Comparison of ENCODE assay signal across 12 cellular contexts in the genomic region with DNA sequence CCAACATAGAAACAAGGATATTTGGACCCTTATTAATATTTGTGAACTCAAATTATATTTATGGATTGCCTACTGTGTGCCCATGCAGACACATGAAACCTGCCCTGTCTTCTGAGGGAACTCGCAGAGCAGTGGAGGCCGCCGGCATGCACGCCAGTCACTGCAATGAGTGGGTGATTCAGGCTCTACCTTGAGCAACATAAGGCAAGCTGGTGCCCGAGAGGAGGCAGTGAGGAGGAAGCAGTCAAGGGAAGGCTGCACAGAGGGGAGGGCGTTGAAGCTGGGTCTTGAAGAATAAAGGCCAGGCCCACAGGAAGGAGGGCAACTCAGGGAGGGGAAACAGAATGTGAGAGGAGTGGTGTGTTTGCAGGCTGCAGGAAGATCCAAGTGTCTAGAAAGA. TPM values are rescaled to one million over a fixed set of nuclear protein-coding genes. Genes with fewer than 3 reads are reported as not detected.
DNase-seq lines count a peak whose midpoint lies in the region; ATAC-seq and TF ChIP-seq lines count a peak whose summit lies in the region.
"Had no signal": no experiment of that assay in that cellular context is flagged by ENCODE, and none has a peak within 500 bp of the region (broad histone marks: within the 10 kb centered on the region; RNA-seq: fewer than 3 reads in every experiment).

No MANE protein-coding gene starts in this region.

- H2BK120ac ChIP-seq in H9 (ENCODE audit: low read depth, low read length, poor library complexity, severe bottlenecking) = no peak overlapping the region

- H3T11ph ChIP-seq in H9 (ENCODE audit: low read length) = no peak overlapping the region

- H3K18ac ChIP-seq in H9 (ENCODE audit: insufficient read length, low read depth, low read length) = peak overlapping the region; percentile 11

- no peaks in the 10 kb centered on the region for H3K79me1 ChIP-seq in H9 (ENCODE audit: insufficient read depth, low read depth, low read length, poor library complexity, severe bottlenecking)

- H3K23me2 ChIP-seq in H9 (ENCODE audit: insufficient read length, low read depth, low read length, poor library complexity, severe bottlenecking) = no peaks in the 10 kb centered on the region

- DNase-seq in H9 (peak; percentile 81), NOMO-1 treated with dmso at 0.1 percent for 144 hours (lab: John Stamatoyannopoulos, UW; ENCODE audit: unreplicated experiment) (peak; percentile 63), astrocyte of the hippocampus (ENCODE audit: low read depth, low spot score) (peak; percentile 11), neural progenitor cell (ENCODE audit: low spot score) (peak; percentile 40), AG08395 (ENCODE audit: low spot score) (no peak), COLO829 (ENCODE audit: low spot score) (no peak)
- DNase-seq: NCI-H226, Right ventricle myocardium superior, testis had no signal

- H3K9ac ChIP-seq in H9 (ENCODE audit: extremely low read depth, insufficient read length, low read length) (no peak overlapping the region), neural progenitor cell (no peak overlapping the region)

- peak overlapping the region in 2 of 3 experiments; percentile 28 to 89; a peak in 3 of 7 replicates for H3K27ac Mint-ChIP-seq in H9
- peak overlapping the region; percentile 20 for H3K27ac Mint-ChIP-seq in neural progenitor cell

- H3K4me1 Mint-ChIP-seq in H9 (peaks cover 20 to 23% of the 10 kb centered on the region in 2 experiments), neural progenitor cell (peaks cover 12% of the 10 kb centered on the region)

- H2BK5ac ChIP-seq in H9 (ENCODE audit: insufficient read length, low read length) = peak overlapping the region; percentile 59

- no peaks in the 10 kb centered on the region for H3K36me3 ChIP-seq in neural progenitor cell

- H2BK15ac ChIP-seq in H9 (ENCODE audit: low read depth, low read length) = no peak overlapping the region

- H3K56ac ChIP-seq in H9 (ENCODE audit: insufficient read length, low read depth, low read length) = no peak overlapping the region

- H3K9me3 ChIP-seq in H9 (ENCODE audit: control insufficient read depth, low read depth, low read length) = no peaks in the 10 kb centered on the region
- H3K9me3 ChIP-seq in neural progenitor cell (ENCODE audit: low read depth) = no peaks in the 10 kb centered on the region
- H3K9me3 ChIP-seq: testis had no signal

- H3K4me3 Mint-ChIP-seq in H9 (no peak overlapping the region), neural progenitor cell (peak overlapping the region; percentile 25)

- H3K9me3 Mint-ChIP-seq in H9 (no peaks in the 10 kb centered on the region), neural progenitor cell (no peaks in the 10 kb centered on the region)

- H3K27me3 ChIP-seq in H9 (ENCODE audit: insufficient read depth, low read length) = no peaks in the 10 kb centered on the region
- no peaks in the 10 kb centered on the region for H3K27me3 ChIP-seq in neural progenitor cell
- H3K27me3 ChIP-seq: testis had no signal

- no peak overlapping the region for H3K14ac ChIP-seq in H9 (ENCODE audit: insufficient read depth, low read length)

- no peak overlapping the region for H3K4me3 ChIP-seq in neural progenitor cell
- H3K4me3 ChIP-seq: testis had no signal

- no peak overlapping the region for H2BK20ac ChIP-seq in H9 (ENCODE audit: low read depth, low read length, poor library complexity, severe bottlenecking)

- H3K4me1 ChIP-seq in H9 (ENCODE audit: insufficient read depth, low read length) (peaks cover 7% of the 10 kb centered on the region; the same call in 1 of the 2 replicates), neural progenitor cell (no peaks in the 10 kb centered on the region)
- H3K4me1 ChIP-seq: testis had no signal

- TF ChIP-seq CTCF in H9 (conservative IDR thresholded peaks at IDR 0.05) (no peak), neural progenitor cell (IDR thresholded peaks at IDR 0.05) (no peak)

- no peaks in the 10 kb centered on the region; the same call in 1 of the 2 replicates for H3K27me3 Mint-ChIP-seq in H9 (ENCODE audit: low read depth)
- H3K27me3 Mint-ChIP-seq in neural progenitor cell (ENCODE audit: insufficient read depth, low read depth) = peaks cover 5% of the 10 kb centered on the region

- peak overlapping the region; percentile 72 for H2BK12ac ChIP-seq in H9 (ENCODE audit: insufficient read length, low read depth, low read length)

- no peaks in the 10 kb centered on the region for H3K36me3 Mint-ChIP-seq in H9 (ENCODE audit: insufficient read depth in 1 of 3, low read depth in 3 of 3)
- H3K36me3 Mint-ChIP-seq in neural progenitor cell = no peaks in the 10 kb centered on the region

- no peak overlapping the region for H4K91ac ChIP-seq in H9 (ENCODE audit: insufficient read length, low read depth, low read length)

- H3K4me2 ChIP-seq in H9 (ENCODE audit: insufficient read depth, insufficient read length, low read length) (no peak overlapping the region), neural progenitor cell (no peak overlapping the region)

- H4K5ac ChIP-seq in H9 (ENCODE audit: insufficient read length, low read depth, low read length) = peak overlapping the region; percentile 73

- no peak overlapping the region for H3K23ac ChIP-seq in H9 (ENCODE audit: insufficient read length, low read depth, low read length)

- H3K27ac ChIP-seq in H9 (ENCODE audit: insufficient read length, low read depth, low read length) = no peak overlapping the region
- H3K27ac ChIP-seq in neural progenitor cell = no peak overlapping the region
- H3K27ac ChIP-seq: testis had no signal

- no peak overlapping the region for H3K4ac ChIP-seq in H9 (ENCODE audit: low read depth, low read length)

- H3K79me2 ChIP-seq in H9 (ENCODE audit: insufficient read depth, low read length) = no peaks in the 10 kb centered on the region
- no peaks in the 10 kb centered on the region for H3K79me2 ChIP-seq in neural progenitor cell (ENCODE audit: low read depth)

- H3F3A ChIP-seq in neural progenitor cell (ENCODE audit: low read depth) = peaks cover 4% of the 10 kb centered on the region

- no CpG with 5 or more reads among the region's 6 CpGs for WGBS in H9 (ENCODE audit: extremely low coverage, insufficient read length, low lambda C conversion rate)

- H2AK5ac ChIP-seq in H9 (ENCODE audit: insufficient read length, low read length) = no peak overlapping the region

- H4K20me1 ChIP-seq in H9 (ENCODE audit: control insufficient read depth, insufficient read depth, insufficient read length) (no peaks in the 10 kb centered on the region), neural progenitor cell (ENCODE audit: low read depth) (no peaks in the 10 kb centered on the region)

- H2AFZ ChIP-seq in H9 (ENCODE audit: low read length) (no peak overlapping the region), neural progenitor cell (replicated peaks) (peak overlapping the region; percentile 59)

- H4K8ac ChIP-seq in H9 (replicated peaks; ENCODE audit: insufficient read length, low read depth, low read length) = no peak overlapping the region

- ATAC-seq in GM19452 (IDR thresholded peaks at IDR 0.05; ENCODE audit: unreplicated experiment) = no peak

RNA-seq across cellular contexts. Expression of a gene that starts 52.8 kb away (rescaled TPM):
- total RNA-seq in H9 (2021) (not detected in 2 replicates), neural progenitor cell (ENCODE audit: low replicate concordance) (0.07 TPM in 1 of 2 replicates, not detected in the other)
- total RNA-seq: cerebellum, M059J, Right ventricle myocardium superior had no signal

Comparison
In these comparisons a context has a peak if more than half of its experiments do, and no peak if none do; other contexts are left out.
1. DNase-seq: peak in H9 (single experiment), NOMO-1 treated with dmso at 0.1 percent for 144 hours (single experiment), astrocyte of the hippocampus (single experiment) and neural progenitor cell (single experiment); none in AG08395 (single experiment) and COLO829 (single experiment).